ENCODE assay signal across 24 cellular contexts in the genomic region with DNA sequence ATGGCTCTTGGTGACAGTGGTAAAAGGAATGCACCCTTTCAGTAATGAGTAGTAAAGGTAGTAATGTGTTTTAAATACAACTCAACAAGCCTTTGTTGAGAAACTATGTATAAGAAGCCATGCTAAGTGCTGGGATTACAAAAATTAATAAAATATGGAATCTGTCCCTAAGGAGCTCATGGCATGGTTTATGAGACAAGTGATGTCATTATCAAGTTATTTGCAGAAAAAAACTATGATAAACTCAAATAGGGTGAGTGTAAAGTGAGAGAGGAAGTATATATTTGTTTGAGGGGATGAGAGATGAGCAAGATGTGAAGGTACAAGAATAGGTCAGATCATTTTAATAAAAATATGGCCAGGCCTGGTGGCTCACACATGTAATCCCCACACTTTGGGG.
"Had no signal": no experiment of that assay in that cellular context is flagged by ENCODE, and none has a peak within 500 bp of the region (broad histone marks: within the 10 kb centered on the region; RNA-seq: fewer than 3 reads in every experiment).

No MANE protein-coding gene starts in this region.

- H3K4me2 ChIP-seq: hepatocyte, smooth muscle cell had no signal

- H3K9me3 ChIP-seq: gastrocnemius medialis, left lung, mucosa of descending colon, neutrophil, right lobe of liver, stomach, thyroid gland, vagina had no signal

- DNase-seq: dorsolateral prefrontal cortex; effector CD4-positive, alpha-beta T cell; gastrocnemius medialis; head of caudate nucleus; left cardiac atrium; left lung; mesenchymal stem cell; mucosa of descending colon; naive B cell; right lobe of liver; stimulated activated CD4-positive, alpha-beta T cell treated with anti-CD3 and anti-CD28 coated beads, Interleukin-12 subunit alpha, Interleukin-12 subunit beta, amount 100 ng/mL, for 4 hours; stimulated activated CD4-positive, alpha-beta T cell treated with anti-CD3 and anti-CD28 coated beads, Interleukin-2, amount 100 ng/mL, for 24 hours; stimulated activated CD4-positive, alpha-beta T cell treated with anti-CD3 and anti-CD28 coated beads, Interleukin-4, amount 100 ng/mL, for 24 hours; stimulated activated naive CD4-positive, alpha-beta T cell treated with Interleukin-2 at 50 U/mL for 16 hours; stomach; thyroid gland; trophoblast cell had no signal

- H3K9ac ChIP-seq: parathyroid adenoma had no signal

- H3K36me3 ChIP-seq: gastrocnemius medialis, neutrophil, thyroid gland, vagina had no signal

- H3K79me2 ChIP-seq: hepatocyte had no signal

- H2AFZ ChIP-seq: hepatocyte, parathyroid adenoma had no signal

- H3K27ac ChIP-seq: dorsolateral prefrontal cortex, gastrocnemius medialis, hepatocyte, left lung, neutrophil, parathyroid adenoma, right lobe of liver, stomach, thyroid gland, vagina had no signal

- H3K27me3 ChIP-seq: dorsolateral prefrontal cortex, gastrocnemius medialis, hepatocyte, left lung, neutrophil, right lobe of liver, stomach, thyroid gland, vagina had no signal

- H3K4me1 ChIP-seq: gastrocnemius medialis, left lung, parathyroid adenoma, right lobe of liver, stomach, thyroid gland, vagina had no signal

- H3K4me3 ChIP-seq: dorsolateral prefrontal cortex, gastrocnemius medialis, hepatocyte, left lung, mucosa of descending colon, right lobe of liver, smooth muscle cell, stomach, thyroid gland, vagina had no signal

- ATAC-seq: gastrocnemius medialis; left cardiac atrium; left lung; mucosa of descending colon; natural killer cell treated with Interleukin-12 subunit alpha and Interleukin-12 subunit beta and Interleukin-15 and Interleukin-18, amount 100 ng/mL, for 72 hours; right lobe of liver; stimulated activated effector memory CD8-positive, alpha-beta T cell treated with anti-CD3 and anti-CD28 coated beads, Interleukin-12 subunit alpha, Interleukin-12 subunit beta, amount 100 ng/mL, for 72 hours had no signal
